ENCODE assay signal across 1 cellular context in the genomic region with DNA sequence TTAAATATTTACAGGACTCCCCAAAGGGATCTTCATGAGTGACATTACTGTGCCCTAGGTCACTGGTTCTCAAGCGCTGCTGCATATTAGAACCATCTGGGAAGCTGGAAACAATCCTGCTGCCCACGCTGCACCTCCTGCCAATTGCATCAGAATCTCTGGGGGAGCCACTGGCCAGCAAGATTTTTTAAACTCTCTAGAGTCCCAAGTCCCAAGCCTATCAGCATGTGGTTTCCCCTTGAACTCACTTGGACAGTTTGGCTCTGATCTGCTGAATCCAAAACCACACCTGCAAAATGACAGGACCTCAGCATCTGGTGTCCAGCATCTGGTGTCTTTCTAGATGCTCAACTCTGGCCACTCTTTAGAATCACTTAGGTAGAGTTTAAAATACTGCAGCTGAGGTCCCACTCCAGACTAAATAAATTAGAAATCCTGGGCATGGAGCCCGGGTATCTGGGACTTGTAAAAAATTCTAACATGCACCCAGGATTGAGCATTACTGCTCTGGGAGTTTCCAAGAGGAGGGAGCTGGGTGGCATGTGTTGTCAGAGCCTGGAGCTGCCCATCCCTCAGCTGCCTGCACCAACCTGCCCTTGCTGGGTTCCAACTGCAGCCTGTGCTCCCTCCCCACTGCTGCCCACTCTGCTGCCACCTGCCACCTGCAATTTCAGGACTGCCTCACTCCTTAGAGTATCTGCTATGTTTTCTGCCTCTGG.
TF ChIP-seq lines count a peak whose summit lies in the region.

No MANE protein-coding gene starts in this region.

TF ChIP-seq in WTC11, 78 proteins besides CTCF, POLR2A, EP300 and RAD21:
- TF ChIP-seq, protein P1, sequence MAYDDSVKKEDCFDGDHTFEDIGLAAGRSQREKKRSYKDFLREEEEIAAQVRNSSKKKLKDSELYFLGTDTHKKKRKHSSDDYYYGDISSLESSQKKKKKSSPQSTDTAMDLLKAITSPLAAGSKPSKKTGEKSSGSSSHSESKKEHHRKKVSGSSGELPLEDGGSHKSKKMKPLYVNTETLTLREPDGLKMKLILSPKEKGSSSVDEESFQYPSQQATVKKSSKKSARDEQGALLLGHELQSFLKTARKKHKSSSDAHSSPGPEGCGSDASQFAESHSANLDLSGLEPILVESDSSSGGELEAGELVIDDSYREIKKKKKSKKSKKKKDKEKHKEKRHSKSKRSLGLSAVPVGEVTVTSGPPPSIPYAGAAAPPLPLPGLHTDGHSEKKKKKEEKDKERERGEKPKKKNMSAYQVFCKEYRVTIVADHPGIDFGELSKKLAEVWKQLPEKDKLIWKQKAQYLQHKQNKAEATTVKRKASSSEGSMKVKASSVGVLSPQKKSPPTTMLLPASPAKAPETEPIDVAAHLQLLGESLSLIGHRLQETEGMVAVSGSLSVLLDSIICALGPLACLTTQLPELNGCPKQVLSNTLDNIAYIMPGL (CRISPR knock-in tag; IDR thresholded peaks at IDR 0.05), result no peak
- TF ChIP-seq ZNF232 (CRISPR knock-in tag; IDR thresholded peaks at IDR 0.05) (no peak), STAT6 (CRISPR knock-in tag; conservative IDR thresholded peaks at IDR 0.05; ENCODE audit: low read depth) (no peak), CBFB (CRISPR knock-in tag; IDR thresholded peaks at IDR 0.05; ENCODE audit: low read depth) (no peak), CREM (CRISPR knock-in tag; IDR thresholded peaks at IDR 0.05) (no peak)
